Comparison of ENCODE assay signal across 26 cellular contexts in the genomic region with DNA sequence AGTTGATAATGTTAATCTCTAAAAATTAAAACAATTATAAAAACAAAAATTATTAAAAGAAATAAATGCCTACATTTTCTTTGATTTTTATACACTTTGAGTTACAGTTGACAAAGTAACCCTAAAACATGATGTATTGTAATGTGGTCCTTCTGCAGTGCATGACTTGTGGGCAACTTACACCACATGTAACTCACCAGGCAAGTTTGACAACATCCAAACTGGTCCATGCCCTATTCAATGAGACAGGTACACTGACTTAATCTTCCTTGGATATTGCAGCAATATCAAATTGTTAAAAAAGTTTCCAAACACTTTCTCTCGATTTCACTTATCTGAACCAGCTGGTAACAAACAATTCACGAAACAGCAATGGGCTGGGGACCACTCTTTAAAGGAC.
"Had no signal": no experiment of that assay in that cellular context is flagged by ENCODE, and none has a peak within 500 bp of the region (broad histone marks: within the 10 kb centered on the region; RNA-seq: fewer than 3 reads in every experiment).

No MANE protein-coding gene starts in this region.

- H3K27me3 ChIP-seq: colonic mucosa, esophagus muscularis mucosa, neutrophil, right atrium auricular region, suprapubic skin, transverse colon, upper lobe of right lung, uterus had no signal

- H3K36me3 ChIP-seq: colonic mucosa, esophagus muscularis mucosa, heart right ventricle, neutrophil, right atrium auricular region, suprapubic skin, transverse colon, upper lobe of right lung, uterus had no signal

- DNase-seq: colonic mucosa; effector CD8-positive, alpha-beta T cell; endodermal cell; foreskin melanocyte; glutamatergic neuron; heart right ventricle; hippocampal formation; islet precursor cell; mesenchymal stem cell; mucosa of descending colon; naive B cell; stimulated activated CD4-positive, alpha-beta T cell treated with anti-CD3 and anti-CD28 coated beads, Interleukin-12 subunit alpha, Interleukin-12 subunit beta, amount 100 ng/mL, for 4 hours; stimulated activated CD4-positive, alpha-beta T cell treated with anti-CD3 and anti-CD28 coated beads, Interleukin-1b, Interleukin-23, amount 100 ng/mL, for 48 hours; stimulated activated CD4-positive, alpha-beta T cell treated with anti-CD3 and anti-CD28 coated beads, Interleukin-4, amount 100 ng/mL, for 1 hour; stimulated activated CD8-positive, alpha-beta memory T cell treated with anti-CD3 and anti-CD28 coated beads, Interleukin-4, amount 100 ng/mL, for 48 hours; stimulated activated naive CD4-positive, alpha-beta T cell; stimulated activated naive CD8-positive, alpha-beta T cell treated with anti-CD3 and anti-CD28 coated beads, Interleukin-15, amount 100 ng/mL, for 72 hours; transverse colon; upper lobe of right lung; uterus had no signal

- H3K4me3 ChIP-seq: colonic mucosa, esophagus muscularis mucosa, heart right ventricle, lung, mucosa of descending colon, right atrium auricular region, smooth muscle cell, suprapubic skin, transverse colon, upper lobe of right lung, uterus had no signal
